Comparison of ENCODE assay signal across 20 cellular contexts in the genomic region with DNA sequence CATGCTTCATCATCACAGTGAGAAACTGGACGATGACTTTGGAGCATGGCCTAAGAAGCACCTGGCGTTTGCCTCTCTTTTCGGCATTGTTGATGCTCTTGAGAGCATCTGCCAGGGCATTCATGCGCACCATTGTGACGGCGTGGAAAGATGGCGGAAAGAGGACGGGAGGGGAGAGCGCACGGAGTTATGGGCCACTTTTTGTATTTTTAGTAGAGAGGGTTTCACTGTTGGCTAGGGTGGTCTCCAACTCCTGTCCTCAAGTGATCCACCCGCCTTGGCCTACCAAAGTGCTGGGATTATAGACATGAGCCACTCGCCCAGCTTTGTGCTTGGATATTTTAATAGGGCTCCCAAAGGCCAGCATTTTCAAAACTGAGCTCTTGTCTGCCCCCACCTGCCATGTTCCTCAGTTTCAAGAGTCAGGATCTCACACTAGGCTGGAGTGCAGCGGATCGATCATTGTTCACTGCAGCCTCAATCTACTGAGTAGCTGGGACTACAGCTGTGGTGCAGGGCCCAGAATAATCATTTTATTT. TPM values are rescaled to one million over a fixed set of nuclear protein-coding genes. Genes with fewer than 3 reads are reported as not detected.
DNase-seq lines count a peak whose midpoint lies in the region; ATAC-seq and TF ChIP-seq lines count a peak whose summit lies in the region.
"Had no signal": no experiment of that assay in that cellular context is flagged by ENCODE, and none has a peak within 500 bp of the region (broad histone marks: within the 10 kb centered on the region; RNA-seq: fewer than 3 reads in every experiment).

No MANE protein-coding gene starts in this region.

- CTCF ChIA-PET in A673 (lab: Charles Lee) = no interaction called here

- H3K4me1 Mint-ChIP-seq in brain (peaks cover 41% of the 10 kb centered on the region), type B pancreatic cell (ENCODE audit: unreplicated experiment) (peaks cover 38% of the 10 kb centered on the region)

- ATAC-seq in activated naive CD4-positive, alpha-beta T cell treated with anti-CD3 and anti-CD28 coated beads, Interleukin-2, amount 50 U/mL, for 72 hours = no peak
- ATAC-seq: activated T-helper 17 cell treated with anti-CD3 and anti-CD28 coated beads, Interleukin-2, amount 50 U/mL, for 72 hours; stimulated activated naive CD8-positive, alpha-beta T cell treated with anti-CD3 and anti-CD28 coated beads, Interleukin-15, amount 100 ng/mL, for 72 hours had no signal

- peaks cover 24% of the 10 kb centered on the region for H3K79me2 ChIP-seq in Karpas-422 (ENCODE audit: low read length)

- H3K9me3 Mint-ChIP-seq in activated naive CD4-positive, alpha-beta T cell treated with anti-CD3 and anti-CD28 coated beads, Interleukin-2, amount 50 U/mL, for 72 hours = no peaks in the 10 kb centered on the region
- no peaks in the 10 kb centered on the region for H3K9me3 Mint-ChIP-seq in brain
- H3K9me3 Mint-ChIP-seq in type B pancreatic cell = no peaks in the 10 kb centered on the region
- H3K9me3 Mint-ChIP-seq: activated T-helper 17 cell treated with anti-CD3 and anti-CD28 coated beads, Interleukin-2, amount 50 U/mL, for 72 hours; stimulated activated naive CD8-positive, alpha-beta T cell treated with anti-CD3 and anti-CD28 coated beads, Interleukin-15, amount 100 ng/mL, for 72 hours had no signal

- peaks cover 27% of the 10 kb centered on the region; the same call in 1 of the 2 replicates for H4K20me1 ChIP-seq in Karpas-422 (ENCODE audit: insufficient read depth, low read depth, low read length)

- no peaks in the 10 kb centered on the region for H3K27me3 ChIP-seq in Karpas-422 (ENCODE audit: low read length)
- H3K27me3 ChIP-seq in A673 (replicated peaks; ENCODE audit: insufficient read depth, low read depth, low read length, poor library complexity) = no peaks in the 10 kb centered on the region
- H3K27me3 ChIP-seq: upper lobe of left lung had no signal

- peak overlapping the region; percentile 35 to 65 for H3K27ac Mint-ChIP-seq in activated naive CD4-positive, alpha-beta T cell treated with anti-CD3 and anti-CD28 coated beads, Interleukin-2, amount 50 U/mL, for 72 hours
- H3K27ac Mint-ChIP-seq in brain (peak overlapping the region in 3 of 5 experiments; percentile 22 to 67 (median 48)), type B pancreatic cell (peak overlapping the region; percentile 77)
- H3K27ac Mint-ChIP-seq: activated T-helper 17 cell treated with anti-CD3 and anti-CD28 coated beads, Interleukin-2, amount 50 U/mL, for 72 hours had no signal

- H3K9me3 ChIP-seq in Karpas-422 (ENCODE audit: low read length) (no peaks in the 10 kb centered on the region), A673 (ENCODE audit: low read depth, low read length, poor library complexity, severe bottlenecking) (no peaks in the 10 kb centered on the region)
- H3K9me3 ChIP-seq: left ventricle myocardium inferior, upper lobe of left lung had no signal

- H2AFZ ChIP-seq in Karpas-422 (ENCODE audit: low read length) = no peak overlapping the region

- peak overlapping the region in 1 of 5 experiments; percentile 44 for H3K4me3 Mint-ChIP-seq in brain
- H3K4me3 Mint-ChIP-seq in type B pancreatic cell = no peak overlapping the region
- H3K4me3 Mint-ChIP-seq: activated T-helper 17 cell treated with anti-CD3 and anti-CD28 coated beads, Interleukin-2, amount 50 U/mL, for 72 hours; stimulated activated naive CD8-positive, alpha-beta T cell treated with anti-CD3 and anti-CD28 coated beads, Interleukin-15, amount 100 ng/mL, for 72 hours had no signal

- BruUV-seq in A673 (replicated peaks; lab: Mats Ljungman, UMichigan) = no TSS peak

- intact Hi-C loops in A673 (cut with micrococcal nuclease; ENCODE audit: unreplicated experiment) = no loop called here

- no peaks in the 10 kb centered on the region for H3K9me2 ChIP-seq in Karpas-422 (replicated peaks; ENCODE audit: insufficient read depth, low read length)

- no peak overlapping the region for H3K9ac ChIP-seq in Karpas-422 (ENCODE audit: low read length)

- H3K27ac ChIP-seq in Karpas-422 (ENCODE audit: low read length) = no peak overlapping the region
- no peak overlapping the region for H3K27ac ChIP-seq in A673 (ENCODE audit: low read depth, low read length, poor library complexity, severe bottlenecking)
- H3K27ac ChIP-seq: left ventricle myocardium inferior, upper lobe of left lung had no signal

- no peak for DNase-seq in activated naive CD4-positive, alpha-beta T cell treated with anti-CD3 and anti-CD28 coated beads, Interleukin-2, amount 50 U/mL, for 72 hours (ENCODE audit: low spot score in 2 of 2)
- DNase-seq in activated naive CD4-positive, alpha-beta T cell treated with anti-CD3 and anti-CD28 coated beads, Interleukin-2, amount 50 U/mL, for 16 hours = no peak
- DNase-seq in Karpas-422 = peak; percentile 69
- DNase-seq in type B pancreatic cell (ENCODE audit: extremely low spot score, unreplicated experiment) = no peak
- DNase-seq in SW480 (ENCODE audit: low spot score) = no peak
- no peak for DNase-seq in Ammon's horn (ENCODE audit: low spot score)
- DNase-seq in A673 (ENCODE audit: low spot score) = no peak
- DNase-seq: amygdala; central memory CD4-positive, alpha-beta T cell; effector CD8-positive, alpha-beta T cell; left ventricle myocardium inferior; NCI-H1930; NCI-H446; retina; SHP77; stimulated activated naive CD8-positive, alpha-beta T cell treated with anti-CD3 and anti-CD28 coated beads, Interleukin-15, amount 100 ng/mL, for 72 hours; upper lobe of left lung had no signal

- H3K4me1 ChIP-seq in Karpas-422 (ENCODE audit: low read length) (peaks cover 42% of the 10 kb centered on the region), A673 (ENCODE audit: insufficient read depth, low read length, poor library complexity, severe bottlenecking) (peaks cover 9% of the 10 kb centered on the region)

- no peak overlapping the region for H3K4me3 ChIP-seq in Karpas-422 (ENCODE audit: low read length)
- no peak overlapping the region for H3K4me3 ChIP-seq in A673 (ENCODE audit: low read depth, low read length, poor library complexity, severe bottlenecking)
- H3K4me3 ChIP-seq: left ventricle myocardium inferior, upper lobe of left lung had no signal

- H3K36me3 ChIP-seq in Karpas-422 (ENCODE audit: insufficient read depth, low read length) = peaks cover 28% of the 10 kb centered on the region
- peaks cover 65% of the 10 kb centered on the region for H3K36me3 ChIP-seq in A673 (ENCODE audit: insufficient read depth, low read length, poor library complexity, severe bottlenecking)

- H3K36me3 Mint-ChIP-seq in activated naive CD4-positive, alpha-beta T cell treated with anti-CD3 and anti-CD28 coated beads, Interleukin-2, amount 50 U/mL, for 72 hours = peaks cover 41 to 59% of the 10 kb centered on the region in 2 donors
- H3K36me3 Mint-ChIP-seq in brain (peaks cover 65% of the 10 kb centered on the region), type B pancreatic cell (peaks cover 34% of the 10 kb centered on the region)

- no peak for TF ChIP-seq CTCF in brain (conservative IDR thresholded peaks at IDR 0.05)
- TF ChIP-seq CTCF in type B pancreatic cell (conservative IDR thresholded peaks at IDR 0.05) = no peak
- TF ChIP-seq CTCF in A673 (conservative IDR thresholded peaks at IDR 0.05; ENCODE audit: low read depth, low read length) = no peak

- POLR2A ChIA-PET in A673 (lab: Charles Lee; ENCODE audit: low non-redundant PET) = no interaction called here

- H3K27me3 Mint-ChIP-seq in brain = peaks cover 21% of the 10 kb centered on the region
- no peaks in the 10 kb centered on the region for H3K27me3 Mint-ChIP-seq in type B pancreatic cell
- H3K27me3 Mint-ChIP-seq: activated T-helper 17 cell treated with anti-CD3 and anti-CD28 coated beads, Interleukin-2, amount 50 U/mL, for 72 hours; stimulated activated naive CD8-positive, alpha-beta T cell treated with anti-CD3 and anti-CD28 coated beads, Interleukin-15, amount 100 ng/mL, for 72 hours had no signal

- no peak overlapping the region for H3K4me2 ChIP-seq in Karpas-422 (ENCODE audit: low read depth, low read length, poor library complexity, severe bottlenecking)

RNA-seq across cellular contexts. Expression of a gene that starts 5.3 kb away (rescaled TPM):
- 1,000 to 10,000 TPM; 2,726 to 3,052 TPM for total RNA-seq in activated naive CD4-positive, alpha-beta T cell treated with anti-CD3 and anti-CD28 coated beads, Interleukin-2, amount 50 U/mL, for 72 hours
- total RNA-seq in Karpas-422 (2014; rRNA removed; shearing (Covaris generic); ENCODE audit: low replicate concordance) = 3,372 and 3,624 TPM in 2 replicates
- polyA plus RNA-seq in brain (ENCODE audit: insufficient read depth, low read depth, low replicate concordance) = 1,971 TPM
- total RNA-seq in type B pancreatic cell (ENCODE audit: low replicate concordance) (2,494 and 2,620 TPM in 2 replicates), A673 (2021) (1,717 and 1,734 TPM in 2 replicates)

RNA-seq across cellular contexts. Expression of a gene that starts 7.3 kb away (rescaled TPM):
- 1 to 10 TPM in 1 of 2 donors, under 1 TPM in 1; 0.80 to 1.8 TPM for total RNA-seq in activated naive CD4-positive, alpha-beta T cell treated with anti-CD3 and anti-CD28 coated beads, Interleukin-2, amount 50 U/mL, for 72 hours
- total RNA-seq in Karpas-422 (2014; rRNA removed; shearing (Covaris generic); ENCODE audit: low replicate concordance) = 1.0 and 1.3 TPM in 2 replicates
- 0.87 TPM for polyA plus RNA-seq in brain (ENCODE audit: insufficient read depth, low read depth, low replicate concordance)
- total RNA-seq in type B pancreatic cell (ENCODE audit: low replicate concordance) = 0.48 and 0.99 TPM in 2 replicates
- total RNA-seq in A673 (2021) = not detected in 2 replicates

RNA-seq across cellular contexts. Expression of a gene that starts 19.5 kb away (rescaled TPM):
- 10 to 100 TPM; 39.6 to 80.8 TPM for total RNA-seq in activated naive CD4-positive, alpha-beta T cell treated with anti-CD3 and anti-CD28 coated beads, Interleukin-2, amount 50 U/mL, for 72 hours
- total RNA-seq in Karpas-422 (2014; rRNA removed; shearing (Covaris generic); ENCODE audit: low replicate concordance) = 11.8 and 18.2 TPM in 2 replicates
- 4.9 TPM for polyA plus RNA-seq in brain (ENCODE audit: insufficient read depth, low read depth, low replicate concordance)
- total RNA-seq in type B pancreatic cell (ENCODE audit: low replicate concordance) = 18.5 and 39.1 TPM in 2 replicates
- 10.8 and 15.6 TPM in 2 replicates for total RNA-seq in A673 (2021)

RNA-seq across cellular contexts. Expression of a gene that starts 26.5 kb away (rescaled TPM):
- under 1 TPM; 0.32 to 0.80 TPM for total RNA-seq in activated naive CD4-positive, alpha-beta T cell treated with anti-CD3 and anti-CD28 coated beads, Interleukin-2, amount 50 U/mL, for 72 hours
- total RNA-seq in Karpas-422 (2014; rRNA removed; shearing (Covaris generic); ENCODE audit: low replicate concordance) = not detected in 2 replicates
- polyA plus RNA-seq in brain (ENCODE audit: insufficient read depth, low read depth, low replicate concordance) = not detected
- total RNA-seq in type B pancreatic cell (ENCODE audit: low replicate concordance) = 1.1 TPM in 1 of 2 replicates, not detected in the other
- total RNA-seq in A673 (2021) = 0.44 and 0.54 TPM in 2 replicates
- total RNA-seq: activated CD8-positive, alpha-beta memory T cell treated with anti-CD3 and anti-CD28 coated beads for 36 hours had no signal

RNA-seq across cellular contexts. Expression of a gene that starts 27.7 kb away (rescaled TPM):
- 10 to 100 TPM in 1 of 2 donors, 1 to 10 TPM in 1; 9.7 to 16.7 TPM for total RNA-seq in activated naive CD4-positive, alpha-beta T cell treated with anti-CD3 and anti-CD28 coated beads, Interleukin-2, amount 50 U/mL, for 72 hours
- 0.69 and 0.75 TPM in 2 replicates for total RNA-seq in Karpas-422 (2014; rRNA removed; shearing (Covaris generic); ENCODE audit: low replicate concordance)
- 0.42 TPM for polyA plus RNA-seq in brain (ENCODE audit: insufficient read depth, low read depth, low replicate concordance)
- 7.0 and 10.3 TPM in 2 replicates for total RNA-seq in type B pancreatic cell (ENCODE audit: low replicate concordance)
- 10.3 and 12.6 TPM in 2 replicates for total RNA-seq in A673 (2021)
